In the genomic region with DNA sequence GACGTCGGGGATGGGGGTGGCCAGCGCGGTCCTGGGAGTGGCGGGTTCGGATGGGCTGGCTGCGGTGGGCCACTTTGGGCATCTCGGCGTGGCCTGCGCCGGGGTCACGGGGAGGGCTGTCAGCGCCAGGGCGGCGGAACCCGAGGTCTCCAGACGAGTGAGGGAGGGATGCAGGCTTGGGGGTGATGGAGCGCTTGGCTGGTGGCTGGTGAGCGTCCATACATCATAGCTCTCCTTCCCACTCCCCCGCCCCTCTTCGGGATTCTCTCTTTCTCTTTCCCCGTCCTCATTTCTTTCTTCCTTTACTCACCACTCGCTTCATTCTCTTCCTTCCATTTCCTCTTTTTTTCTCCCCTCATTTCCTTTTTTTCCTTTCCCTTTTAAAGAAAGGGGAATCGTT, we compare ENCODE assay signal across 8 cellular contexts.
DNase-seq lines count a peak whose midpoint lies in the region; ATAC-seq and TF ChIP-seq lines count a peak whose summit lies in the region.

No MANE protein-coding gene starts in this region.

- peak overlapping the region; percentile 95 for H3K4me2 ChIP-seq in GM23338

- H3F3A ChIP-seq in GM23338 (replicated peaks; ENCODE audit: low read depth) = no peaks in the 10 kb centered on the region; the same call in 1 of the 2 replicates

- H3K9ac ChIP-seq in mucosa of rectum (ENCODE audit: low read depth in 1 of 2, low read length in 2 of 2) = no peak overlapping the region

- BruUV-seq in A673 (replicated peaks; lab: Mats Ljungman, UMichigan) = no TSS peak

- peaks cover 3% of the 10 kb centered on the region; the same call in 1 of the 2 replicates for H3K79me2 ChIP-seq in GM23338 (replicated peaks; ENCODE audit: insufficient read depth)

- no peaks in the 10 kb centered on the region for H4K20me1 ChIP-seq in GM23338 (replicated peaks; ENCODE audit: insufficient read depth)

- H3K9me3 ChIP-seq in A673 (ENCODE audit: low read depth, low read length, poor library complexity, severe bottlenecking) = no peaks in the 10 kb centered on the region
- H3K9me3 ChIP-seq in mucosa of rectum (ENCODE audit: control insufficient read depth in 2 of 2, low read length in 2 of 2) = no peaks in the 10 kb centered on the region

- peak; percentile 79 for ATAC-seq in GM23338
- ATAC-seq in GM21786 (IDR thresholded peaks at IDR 0.05; ENCODE audit: unreplicated experiment) = no peak
- no peak for ATAC-seq in left lobe of liver
- ATAC-seq in HG03521 (IDR thresholded peaks at IDR 0.05; ENCODE audit: unreplicated experiment) = no peak

- H3K27ac ChIP-seq in A673 (ENCODE audit: low read depth, low read length, poor library complexity, severe bottlenecking) (no peak overlapping the region), GM23338 (ENCODE audit: low read depth) (no peak overlapping the region), mucosa of rectum (ENCODE audit: low read depth in 2 of 2, low read length in 2 of 2) (no peak overlapping the region)

- POLR2A ChIA-PET in A673 (lab: Charles Lee; ENCODE audit: low non-redundant PET) = no interaction called here

- no peaks in the 10 kb centered on the region for H3K36me3 Mint-ChIP-seq in GM23338 (ENCODE audit: low read depth)
- H3K36me3 Mint-ChIP-seq in chondrocyte (ENCODE audit: low read depth) = peaks cover 2% of the 10 kb centered on the region

- 0 out of 2 replicates have a peak, but pooled peaks cover 3% of the 10 kb centered on the region for H3K9me2 ChIP-seq in GM23338 (ENCODE audit: insufficient read depth)

- intact Hi-C loops in A673 (cut with micrococcal nuclease; ENCODE audit: unreplicated experiment) = loop anchor here (2.0 kb wide), 1 partner anchor 173 kb away; no protein-coding TSS in a partner anchor

- H3K36me3 ChIP-seq in A673 (ENCODE audit: insufficient read depth, low read length, poor library complexity, severe bottlenecking) (no peaks in the 10 kb centered on the region), GM23338 (ENCODE audit: insufficient read depth) (no peaks in the 10 kb centered on the region), mucosa of rectum (ENCODE audit: control insufficient read depth in 2 of 2, insufficient read depth in 2 of 2, low read length in 2 of 2) (no peaks in the 10 kb centered on the region)

- H3K4me1 Mint-ChIP-seq in GM23338 (peaks cover 12% of the 10 kb centered on the region), chondrocyte (ENCODE audit: low read depth) (peaks cover 18% of the 10 kb centered on the region)

- CTCF ChIA-PET in A673 (lab: Charles Lee) = interaction anchor here (2.1 kb wide), 1 partner anchor 360 kb away, joined by 6 read pairs; no protein-coding TSS in a partner anchor

- peaks cover 63% of the 10 kb centered on the region for H3K27me3 ChIP-seq in A673 (replicated peaks; ENCODE audit: insufficient read depth, low read depth, low read length, poor library complexity)
- peaks cover 22% of the 10 kb centered on the region for H3K27me3 ChIP-seq in GM23338 (ENCODE audit: insufficient read depth)
- H3K27me3 ChIP-seq in mucosa of rectum (ENCODE audit: control insufficient read depth in 2 of 2, insufficient read depth in 2 of 2, low read length in 2 of 2) = peaks cover 9 to 22% of the 10 kb centered on the region in 2 donors

- H3K4me3 ChIP-seq in A673 (ENCODE audit: low read depth, low read length, poor library complexity, severe bottlenecking) = peak overlapping the region; percentile 49
- H3K4me3 ChIP-seq in GM23338 = peak overlapping the region; percentile 83
- peak overlapping the region; percentile 29 to 42 for H3K4me3 ChIP-seq in mucosa of rectum (ENCODE audit: low read length in 2 of 2)

- peak overlapping the region; percentile 96 for H2AFZ ChIP-seq in GM23338

- H3K4me3 Mint-ChIP-seq in GM23338 = peak overlapping the region; percentile 86
- peak overlapping the region; percentile 83 for H3K4me3 Mint-ChIP-seq in chondrocyte (ENCODE audit: unreplicated experiment)

- H3K4me1 ChIP-seq in A673 (ENCODE audit: insufficient read depth, low read length, poor library complexity, severe bottlenecking) = no peaks in the 10 kb centered on the region
- H3K4me1 ChIP-seq in GM23338 (ENCODE audit: insufficient read depth) = peaks cover 24% of the 10 kb centered on the region
- H3K4me1 ChIP-seq in mucosa of rectum (ENCODE audit: control insufficient read depth in 2 of 2, insufficient read depth in 2 of 2, low read length in 2 of 2) = no peaks in the 10 kb centered on the region

- TF ChIP-seq CTCF in A673 (conservative IDR thresholded peaks at IDR 0.05; ENCODE audit: low read depth, low read length) (no peak), GM23338 (conservative IDR thresholded peaks at IDR 0.05; ENCODE audit: low read depth in 2 of 2) (no peak), chondrocyte (IDR thresholded peaks at IDR 0.05) (no peak)

- DNase-seq in A673 (ENCODE audit: low spot score) (no peak), GM23338 (ENCODE audit: low spot score) (peak; percentile 75), chondrocyte (ENCODE audit: low spot score) (no peak), left lobe of liver (ENCODE audit: low spot score) (no peak), H4 (ENCODE audit: low spot score) (no peak)

- H3K27me3 Mint-ChIP-seq in GM23338 (ENCODE audit: insufficient read depth, low read depth, poor library complexity) (peaks cover 15% of the 10 kb centered on the region), chondrocyte (ENCODE audit: low read depth) (peaks cover 54% of the 10 kb centered on the region)

- no peaks in the 10 kb centered on the region for H3K9me3 Mint-ChIP-seq in GM23338
- H3K9me3 Mint-ChIP-seq in chondrocyte (ENCODE audit: low read depth) = no peaks in the 10 kb centered on the region

- no peak overlapping the region for H3K27ac Mint-ChIP-seq in GM23338
- no peak overlapping the region for H3K27ac Mint-ChIP-seq in chondrocyte (ENCODE audit: unreplicated experiment)

TF ChIP-seq in GM23338, 12 proteins besides CTCF, POLR2A, EP300 and RAD21 (continues in another document):
- TF ChIP-seq EZH2phosphoT487 (IDR thresholded peaks at IDR 0.05; ENCODE audit: unreplicated experiment) = no peak
- no peak for TF ChIP-seq POLR2AphosphoS5 (IDR thresholded peaks at IDR 0.05; ENCODE audit: low read depth)
- TF ChIP-seq STAT1 (IDR thresholded peaks at IDR 0.05; ENCODE audit: unreplicated experiment) = no peak
- TF ChIP-seq, protein P1, sequence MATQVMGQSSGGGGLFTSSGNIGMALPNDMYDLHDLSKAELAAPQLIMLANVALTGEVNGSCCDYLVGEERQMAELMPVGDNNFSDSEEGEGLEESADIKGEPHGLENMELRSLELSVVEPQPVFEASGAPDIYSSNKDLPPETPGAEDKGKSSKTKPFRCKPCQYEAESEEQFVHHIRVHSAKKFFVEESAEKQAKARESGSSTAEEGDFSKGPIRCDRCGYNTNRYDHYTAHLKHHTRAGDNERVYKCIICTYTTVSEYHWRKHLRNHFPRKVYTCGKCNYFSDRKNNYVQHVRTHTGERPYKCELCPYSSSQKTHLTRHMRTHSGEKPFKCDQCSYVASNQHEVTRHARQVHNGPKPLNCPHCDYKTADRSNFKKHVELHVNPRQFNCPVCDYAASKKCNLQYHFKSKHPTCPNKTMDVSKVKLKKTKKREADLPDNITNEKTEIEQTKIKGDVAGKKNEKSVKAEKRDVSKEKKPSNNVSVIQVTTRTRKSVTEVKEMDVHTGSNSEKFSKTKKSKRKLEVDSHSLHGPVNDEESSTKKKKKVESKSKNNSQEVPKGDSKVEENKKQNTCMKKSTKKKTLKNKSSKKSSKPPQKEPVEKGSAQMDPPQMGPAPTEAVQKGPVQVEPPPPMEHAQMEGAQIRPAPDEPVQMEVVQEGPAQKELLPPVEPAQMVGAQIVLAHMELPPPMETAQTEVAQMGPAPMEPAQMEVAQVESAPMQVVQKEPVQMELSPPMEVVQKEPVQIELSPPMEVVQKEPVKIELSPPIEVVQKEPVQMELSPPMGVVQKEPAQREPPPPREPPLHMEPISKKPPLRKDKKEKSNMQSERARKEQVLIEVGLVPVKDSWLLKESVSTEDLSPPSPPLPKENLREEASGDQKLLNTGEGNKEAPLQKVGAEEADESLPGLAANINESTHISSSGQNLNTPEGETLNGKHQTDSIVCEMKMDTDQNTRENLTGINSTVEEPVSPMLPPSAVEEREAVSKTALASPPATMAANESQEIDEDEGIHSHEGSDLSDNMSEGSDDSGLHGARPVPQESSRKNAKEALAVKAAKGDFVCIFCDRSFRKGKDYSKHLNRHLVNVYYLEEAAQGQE (IDR thresholded peaks at IDR 0.05; ENCODE audit: unreplicated experiment) = no peak
- TF ChIP-seq EZH2 (IDR thresholded peaks at IDR 0.05; ENCODE audit: low read depth, unreplicated experiment) = no peak
- no peak for TF ChIP-seq ZNF331 (CRISPR knock-in tag; IDR thresholded peaks at IDR 0.05; ENCODE audit: low read depth)
- TF ChIP-seq ETS1 (IDR thresholded peaks at IDR 0.05) = no peak
- TF ChIP-seq CREB1 (CRISPR knock-in tag; IDR thresholded peaks at IDR 0.05; ENCODE audit: low read depth) = no peak
- TF ChIP-seq JUNB (IDR thresholded peaks at IDR 0.05; ENCODE audit: unreplicated experiment) = no peak
- TF ChIP-seq NANOG (IDR thresholded peaks at IDR 0.05; ENCODE audit: borderline replicate concordance) = no peak
- no peak for TF ChIP-seq ZNF114 (CRISPR knock-in tag; IDR thresholded peaks at IDR 0.05)
